Comparison of ENCODE assay signal across 8 cellular contexts in the genomic region with DNA sequence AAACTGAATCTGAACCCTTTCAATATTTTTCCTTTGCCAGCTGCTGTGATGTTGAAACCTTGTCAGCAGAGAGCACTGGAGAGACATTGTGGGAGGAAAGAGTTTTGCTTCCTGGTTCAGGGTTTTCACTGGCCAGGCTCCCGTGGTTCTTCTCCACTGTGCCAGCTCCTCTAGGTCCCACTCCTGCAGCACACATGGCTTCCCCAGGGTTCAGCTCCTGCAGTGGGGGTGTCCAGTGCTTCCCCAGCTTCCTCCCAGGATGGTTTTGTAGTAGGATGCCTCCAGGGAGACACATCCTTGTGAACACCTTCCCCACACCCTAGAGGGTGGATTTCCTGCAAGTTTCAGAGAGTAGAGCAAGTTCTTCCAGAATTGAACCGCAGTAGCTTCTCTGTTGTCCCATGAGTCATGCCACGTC.
DNase-seq lines count a peak whose midpoint lies in the region; ATAC-seq and TF ChIP-seq lines count a peak whose summit lies in the region.

No MANE protein-coding gene starts in this region.

- H3K36me3 ChIP-seq in mucosa of stomach (ENCODE audit: control insufficient read depth, insufficient read depth, low read length) = no peaks in the 10 kb centered on the region

- TF ChIP-seq CTCF in cardiac fibroblast (IDR thresholded peaks at IDR 0.05; ENCODE audit: low read depth, low read length) = peak; percentile 40

- H3K27me3 ChIP-seq in mucosa of stomach (ENCODE audit: control insufficient read depth, insufficient read depth, low read length) = no peaks in the 10 kb centered on the region

- DNase-seq in NCI-H748 (lab: John Stamatoyannopoulos, UW; ENCODE audit: unreplicated experiment) = peak; percentile 21
- DNase-seq in NCI-H748 treated with DMSO at 0.1 percent for 48 hours (lab: John Stamatoyannopoulos, UW) = no peak
- peak; percentile 50 for DNase-seq in NCI-H2196 (lab: John Stamatoyannopoulos, UW; ENCODE audit: unreplicated experiment)
- DNase-seq in cardiac fibroblast (ENCODE audit: low read depth in 2 of 2) = peak; percentile 8 to 65
- no peak for DNase-seq in NCI-H1436 (lab: John Stamatoyannopoulos, UW)
- DNase-seq in 8988T = no peak

- no peaks in the 10 kb centered on the region for H3K9me3 ChIP-seq in mucosa of stomach (ENCODE audit: control insufficient read depth, low read length)

- no peak for ATAC-seq in GM21390 (IDR thresholded peaks at IDR 0.05; ENCODE audit: unreplicated experiment)

- H3K4me1 ChIP-seq in mucosa of stomach (ENCODE audit: control insufficient read depth, insufficient read depth, low read length) = peaks cover 25% of the 10 kb centered on the region

- H3K4me3 ChIP-seq in cardiac fibroblast (replicated peaks in 1 of 2; ENCODE audit: low read depth in 2 of 2, low read length in 2 of 2) = no peak overlapping the region
- H3K4me3 ChIP-seq in mucosa of stomach (ENCODE audit: low read length) = no peak overlapping the region

- H3K9ac ChIP-seq in mucosa of stomach (ENCODE audit: low read length) = peak overlapping the region; percentile 50

Comparison
In these comparisons a context has a peak if more than half of its experiments do, and no peak if none do; other contexts are left out.
1. DNase-seq: peak in NCI-H748 (single experiment), NCI-H2196 (single experiment) and cardiac fibroblast (2 of 2); none in NCI-H748 treated with DMSO at 0.1 percent for 48 hours (single experiment), NCI-H1436 (single experiment) and 8988T (single experiment).